Comparison of ENCODE assay signal across 16 cellular contexts in genomic region chr6:68640506-68640875, GRCh38. TPM values are rescaled to one million over a fixed set of nuclear protein-coding genes. Genes with fewer than 3 reads are reported as not detected.
DNase-seq lines count a peak whose midpoint lies in the region; ATAC-seq, FAIRE-seq and TF ChIP-seq lines count a peak whose summit lies in the region.
"Had no signal": no experiment of that assay in that cellular context is flagged by ENCODE, and none has a peak within 500 bp of the region (broad histone marks: within the 10 kb centered on the region; RNA-seq: fewer than 3 reads in every experiment).

No MANE protein-coding gene starts in this region.

- H3K36me3 Mint-ChIP-seq in activated CD4-positive, alpha-beta T cell treated with anti-CD3 and anti-CD28 coated beads, Interleukin-2, amount 10 ng/mL, durations not matched to agents 7 days and 5 days (ENCODE audit: low read depth), result peaks cover 3% of the 10 kb centered on the region

- H3K9me3 Mint-ChIP-seq in activated CD4-positive, alpha-beta T cell treated with anti-CD3 and anti-CD28 coated beads, Interleukin-2, amount 10 ng/mL, durations not matched to agents 7 days and 5 days, result no peaks in the 10 kb centered on the region

- no peak for DNase-seq in dorsolateral prefrontal cortex
- no peak for DNase-seq in kidney epithelial cell (ENCODE audit: low read depth)
- DNase-seq in substantia nigra (lab: John Stamatoyannopoulos, UW), result peak in 1 of 49 donors; percentile 68
- DNase-seq in activated CD4-positive, alpha-beta T cell treated with anti-CD3 and anti-CD28 coated beads, Interleukin-2, amount 10 ng/mL, durations not matched to agents 7 days and 5 days, result no peak
- no peak for DNase-seq in mucosa of descending colon
- DNase-seq in HTR-8/SVneo (ENCODE audit: insufficient read length, low spot score), result no peak
- no peak for DNase-seq in NCI-H82 treated with DMSO at 0.1 percent for 48 hours (lab: John Stamatoyannopoulos, UW; ENCODE audit: unreplicated experiment)
- DNase-seq: body of pancreas, Caco-2, NCI-H2227 treated with DMSO at 0.1 percent for 48 hours, retina had no signal

- H3K27ac ChIP-seq in HUES6 (ENCODE audit: low read depth, low read length), result no peak overlapping the region
- peak overlapping the region; percentile 55 to 99 (median 97) for H3K27ac ChIP-seq in dorsolateral prefrontal cortex
- H3K27ac ChIP-seq in substantia nigra (ENCODE audit: low read depth, low read length, poor library complexity, severe bottlenecking), result peak overlapping the region; percentile 86
- H3K27ac ChIP-seq: body of pancreas, VCaP had no signal

- CTCF ChIA-PET in activated CD4-positive, alpha-beta T cell treated with anti-CD3 and anti-CD28 coated beads, Interleukin-2, amount 10 ng/mL, durations not matched to agents 7 days and 5 days (lab: Charles Lee), result no interaction called here

- H3K36me3 ChIP-seq in HUES6 (ENCODE audit: control insufficient read depth, insufficient read depth, low read length) (no peaks in the 10 kb centered on the region), kidney epithelial cell (ENCODE audit: control insufficient read depth, insufficient read depth, low read length) (no peaks in the 10 kb centered on the region), mucosa of descending colon (ENCODE audit: low read depth) (no peaks in the 10 kb centered on the region)

- peak in 2 of 56 donors; percentile 4 to 8 for TF ChIP-seq CTCF in dorsolateral prefrontal cortex (IDR thresholded peaks at IDR 0.05 in 54 of 56, conservative IDR thresholded peaks at IDR 0.05 in 2 of 56; ENCODE audit: low read depth in 1 of 56, partially characterized antibody in 56 of 56)
- no peak for TF ChIP-seq CTCF in kidney epithelial cell (IDR thresholded peaks at IDR 0.05; ENCODE audit: insufficient read depth, low read length, poor library complexity, severe bottlenecking)
- no peak for TF ChIP-seq CTCF in mucosa of descending colon (IDR thresholded peaks at IDR 0.05)

- ATAC-seq in mucosa of descending colon, result no peak
- ATAC-seq: body of pancreas, esophagus mucosa had no signal

- H3K9me3 ChIP-seq in HUES6 (ENCODE audit: control insufficient read depth, insufficient read depth, low read depth, low read length) (no peaks in the 10 kb centered on the region), mucosa of descending colon (no peaks in the 10 kb centered on the region)
- H3K9me3 ChIP-seq: body of pancreas, Caco-2 had no signal

- intact Hi-C loops in dorsolateral prefrontal cortex (cut with DNase I) (loop anchor here (1.0 to 2.0 kb wide), 2 partner anchors 86 to 138 kb away; no protein-coding TSS in a partner anchor), mucosa of descending colon (cut with DNase I, micrococcal nuclease) (no loop called here)

- no peak overlapping the region for H3K9ac ChIP-seq in HUES6 (ENCODE audit: low read length)

- H3K27ac Mint-ChIP-seq in activated CD4-positive, alpha-beta T cell treated with anti-CD3 and anti-CD28 coated beads, Interleukin-2, amount 10 ng/mL, durations not matched to agents 7 days and 5 days, result no peak overlapping the region

- H3K4me3 ChIP-seq in HUES6 (ENCODE audit: low read depth, low read length) (peak overlapping the region; percentile 62), dorsolateral prefrontal cortex (peak overlapping the region; percentile 66 to 96 (median 83)), kidney epithelial cell (ENCODE audit: low read depth, low read length) (peak overlapping the region; percentile 26), mucosa of descending colon (no peak overlapping the region)
- H3K4me3 ChIP-seq: body of pancreas had no signal

- POLR2A ChIA-PET in activated CD4-positive, alpha-beta T cell treated with anti-CD3 and anti-CD28 coated beads, Interleukin-2, amount 10 ng/mL, durations not matched to agents 7 days and 5 days (lab: Charles Lee), result no interaction called here

- no peak for FAIRE-seq in HTR-8/SVneo (lab: Jason Lieb, UNC)

- peaks cover 31% of the 10 kb centered on the region for H3K27me3 Mint-ChIP-seq in activated CD4-positive, alpha-beta T cell treated with anti-CD3 and anti-CD28 coated beads, Interleukin-2, amount 10 ng/mL, durations not matched to agents 7 days and 5 days

- H3K4me1 ChIP-seq in HUES6 (ENCODE audit: control insufficient read depth, insufficient read depth, low read length), result peaks cover 6% of the 10 kb centered on the region
- peaks cover 3% of the 10 kb centered on the region for H3K4me1 ChIP-seq in mucosa of descending colon (ENCODE audit: low read depth)
- H3K4me1 ChIP-seq: Caco-2 had no signal

- H3K27me3 ChIP-seq in HUES6 (ENCODE audit: control insufficient read depth, insufficient read depth, low read length), result peaks cover 55% of the 10 kb centered on the region
- H3K27me3 ChIP-seq in dorsolateral prefrontal cortex, result no peaks in the 10 kb centered on the region
- H3K27me3 ChIP-seq in kidney epithelial cell (ENCODE audit: control insufficient read depth, insufficient read depth, low read length), result peaks cover 5% of the 10 kb centered on the region

- H3K4me3 Mint-ChIP-seq in activated CD4-positive, alpha-beta T cell treated with anti-CD3 and anti-CD28 coated beads, Interleukin-2, amount 10 ng/mL, durations not matched to agents 7 days and 5 days, result no peak overlapping the region

- peaks cover 6% of the 10 kb centered on the region for H3K4me1 Mint-ChIP-seq in activated CD4-positive, alpha-beta T cell treated with anti-CD3 and anti-CD28 coated beads, Interleukin-2, amount 10 ng/mL, durations not matched to agents 7 days and 5 days

RNA-seq across cellular contexts. Expression of gene ADGRB3, which starts 5.4 kb away (rescaled TPM):
- total RNA-seq in dorsolateral prefrontal cortex, result 100 to 1,000 TPM in 92 of 120 experiments, 10 to 100 TPM in 28; 64.3 to 152 (median 114) TPM
- total RNA-seq in kidney epithelial cell, result 0.82 and 0.92 TPM in 2 replicates
- total RNA-seq in activated CD4-positive, alpha-beta T cell treated with anti-CD3 and anti-CD28 coated beads, Interleukin-2, amount 10 ng/mL, durations not matched to agents 7 days and 5 days, result not detected
- 1 to 10 TPM in 1 of 3 donors, under 1 TPM in 2; 0.43 to 7.8 (median 0.72) TPM for total RNA-seq in mucosa of descending colon
- total RNA-seq: LHCN-M2, lung microvascular endothelial cell had no signal

Comparison
In these comparisons a context has a peak if more than half of its experiments do, and no peak if none do; other contexts are left out.
1. RNA of gene ADGRB3, which starts 5.4 kb away (total RNA-seq): 64.3 to 152 TPM in dorsolateral prefrontal cortex; 0.82 to 0.92 TPM in kidney epithelial cell, 0.43 to 7.8 TPM in mucosa of descending colon and not detected in activated CD4-positive, alpha-beta T cell treated with anti-CD3 and anti-CD28 coated beads, Interleukin-2, amount 10 ng/mL, durations not matched to agents 7 days and 5 days; every median in the first group is over 4 times any median in the second.
2. intact Hi-C loops: an anchor here in dorsolateral prefrontal cortex (1.0 to 2.0 kb wide); none called in mucosa of descending colon.